Comparison of ENCODE assay signal across 19 cellular contexts in genomic region chr22:30882181-30882771, GRCh38.
DNase-seq lines count a peak whose midpoint lies in the region; ATAC-seq and TF ChIP-seq lines count a peak whose summit lies in the region.
"Had no signal": no experiment of that assay in that cellular context is flagged by ENCODE, and none has a peak within 500 bp of the region (broad histone marks: within the 10 kb centered on the region; RNA-seq: fewer than 3 reads in every experiment).

No MANE protein-coding gene starts in this region.

- no peak overlapping the region for H3K4me3 Mint-ChIP-seq in MCF 10A (ENCODE audit: unreplicated experiment)
- H3K4me3 Mint-ChIP-seq: activated CD4-positive, alpha-beta memory T cell treated with anti-CD3 and anti-CD28 coated beads for 36 hours; HFFc6; natural killer cell treated with Interleukin-12 subunit alpha and Interleukin-12 subunit beta and Interleukin-15 and Interleukin-18, amount 100 ng/mL, for 72 hours had no signal

- no peaks in the 10 kb centered on the region for H3K27me3 Mint-ChIP-seq in MCF 10A (ENCODE audit: insufficient read depth, unreplicated experiment)
- H3K27me3 Mint-ChIP-seq: activated CD4-positive, alpha-beta memory T cell treated with anti-CD3 and anti-CD28 coated beads for 36 hours; natural killer cell treated with Interleukin-12 subunit alpha and Interleukin-12 subunit beta and Interleukin-15 and Interleukin-18, amount 100 ng/mL, for 72 hours had no signal

- H3K9me3 ChIP-seq in cardiac muscle cell (ENCODE audit: low read depth) (no peaks in the 10 kb centered on the region), mucosa of descending colon (no peaks in the 10 kb centered on the region)
- H3K9me3 ChIP-seq: BLaER1 treated with 17β-estradiol and CSF1 and Interleukin-3, amounts not matched to agents 10 nM and 100 nM; stomach had no signal

- DNase-seq in cardiac muscle cell (ENCODE audit: low read depth in 1 of 2, low spot score in 1 of 2) (no peak), left cardiac atrium (no peak), erythroblast (lab: John Stamatoyannopoulos, UW) (peak; percentile 50 to 65), mucosa of descending colon (peak in 2 of 3 donors; percentile 9 to 16), retina (no peak), MCF 10A (ENCODE audit: unreplicated experiment) (no peak), AG20443 (ENCODE audit: low spot score) (no peak)
- DNase-seq: activated CD4-positive, alpha-beta memory T cell treated with anti-CD3 and anti-CD28 coated beads for 36 hours; activated CD4-positive, CD25-positive, alpha-beta regulatory T cell; amygdala; caudate nucleus; HFFc6; mesenchymal stem cell; NCI-H1436; NCI-H2171 treated with DMSO at 0.1 percent for 48 hours had no signal

- no peaks in the 10 kb centered on the region for H3K9me3 Mint-ChIP-seq in MCF 10A (ENCODE audit: unreplicated experiment)
- H3K9me3 Mint-ChIP-seq: activated CD4-positive, alpha-beta memory T cell treated with anti-CD3 and anti-CD28 coated beads for 36 hours; HFFc6; natural killer cell treated with Interleukin-12 subunit alpha and Interleukin-12 subunit beta and Interleukin-15 and Interleukin-18, amount 100 ng/mL, for 72 hours had no signal

- CTCF ChIA-PET in MCF 10A (lab: Yijun Ruan, JAX), result interaction anchor here (0.7 to 1.8 kb wide), 3 partner anchors 7 to 118 kb away, joined by 3 to 9 read pairs (median 3); no protein-coding TSS in a partner anchor

- H3K4me1 ChIP-seq in cardiac muscle cell (ENCODE audit: low read depth), result peaks cover 34% of the 10 kb centered on the region
- H3K4me1 ChIP-seq in mucosa of descending colon (ENCODE audit: low read depth), result no peaks in the 10 kb centered on the region

- intact Hi-C loops in left cardiac atrium (cut with DNase I) (no loop called here), mucosa of descending colon (cut with DNase I, micrococcal nuclease) (no loop called here), MCF 10A (cut with micrococcal nuclease) (no loop called here)

- no TSS peak for BruUV-seq in MCF 10A (replicated peaks; lab: Mats Ljungman, UMichigan)

- no peaks in the 10 kb centered on the region for H3K4me1 Mint-ChIP-seq in MCF 10A (ENCODE audit: insufficient read depth, unreplicated experiment)

- peaks cover 13% of the 10 kb centered on the region for H3K36me3 Mint-ChIP-seq in MCF 10A (ENCODE audit: insufficient read depth, unreplicated experiment)
- H3K36me3 Mint-ChIP-seq: activated CD4-positive, alpha-beta memory T cell treated with anti-CD3 and anti-CD28 coated beads for 36 hours; natural killer cell treated with Interleukin-12 subunit alpha and Interleukin-12 subunit beta and Interleukin-15 and Interleukin-18, amount 100 ng/mL, for 72 hours had no signal

- H3K27me3 ChIP-seq in cardiac muscle cell, result no peaks in the 10 kb centered on the region
- H3K27me3 ChIP-seq: BLaER1 treated with 17β-estradiol and CSF1 and Interleukin-3, amounts not matched to agents 10 nM and 100 nM; stomach had no signal

- no peak for TF ChIP-seq POLR2A in erythroblast (IDR thresholded peaks at IDR 0.05; ENCODE audit: low read length)

- peak overlapping the region; percentile 62 for H3K27ac ChIP-seq in cardiac muscle cell

- H3K36me3 ChIP-seq in cardiac muscle cell (no peaks in the 10 kb centered on the region), mucosa of descending colon (ENCODE audit: low read depth) (no peaks in the 10 kb centered on the region)
- H3K36me3 ChIP-seq: BLaER1 treated with 17β-estradiol and CSF1 and Interleukin-3, amounts not matched to agents 10 nM and 100 nM had no signal

- H3K27ac Mint-ChIP-seq in MCF 10A (ENCODE audit: low read depth, unreplicated experiment), result no peak overlapping the region
- H3K27ac Mint-ChIP-seq: activated CD4-positive, alpha-beta memory T cell treated with anti-CD3 and anti-CD28 coated beads for 36 hours; HFFc6; natural killer cell treated with Interleukin-12 subunit alpha and Interleukin-12 subunit beta and Interleukin-15 and Interleukin-18, amount 100 ng/mL, for 72 hours had no signal

- TF ChIP-seq CTCF in cardiac muscle cell (IDR thresholded peaks at IDR 0.05; ENCODE audit: low read depth, low read length), result no peak
- no peak for TF ChIP-seq CTCF in mucosa of descending colon (IDR thresholded peaks at IDR 0.05)
- TF ChIP-seq CTCF in MCF 10A (IDR thresholded peaks at IDR 0.05; ENCODE audit: unreplicated experiment), result no peak

- POLR2A ChIA-PET in MCF 10A (lab: Yijun Ruan, JAX), result no interaction called here

- H3K4me3 ChIP-seq in cardiac muscle cell (no peak overlapping the region), mucosa of descending colon (no peak overlapping the region)
- H3K4me3 ChIP-seq: BLaER1 treated with 17β-estradiol and CSF1 and Interleukin-3, amounts not matched to agents 10 nM and 100 nM; stomach had no signal

- no peak for ATAC-seq in left cardiac atrium
- peak; percentile 52 for ATAC-seq in mucosa of descending colon
- no peak for ATAC-seq in HG03521 (IDR thresholded peaks at IDR 0.05; ENCODE audit: unreplicated experiment)

Comparison
In these comparisons a context has a peak if more than half of its experiments do, and no peak if none do; other contexts are left out.
1. DNase-seq: peak in erythroblast (2 of 2) and mucosa of descending colon (2 of 3); none in cardiac muscle cell (0 of 2), left cardiac atrium (single experiment), retina (single experiment), MCF 10A (single experiment) and AG20443 (single experiment).